9 cellular contexts compared by ENCODE assay signal in genomic region chr2:222655406-222655747, GRCh38. TPM values are rescaled to one million over a fixed set of nuclear protein-coding genes. Genes with fewer than 3 reads are reported as not detected.
DNase-seq lines count a peak whose midpoint lies in the region; ATAC-seq and TF ChIP-seq lines count a peak whose summit lies in the region.
"Had no signal": no experiment of that assay in that cellular context is flagged by ENCODE, and none has a peak within 500 bp of the region (broad histone marks: within the 10 kb centered on the region; RNA-seq: fewer than 3 reads in every experiment).

No MANE protein-coding gene starts in this region.

- H3K79me2 ChIP-seq in DND-41 (ENCODE audit: insufficient read depth, low read length) (peaks cover 59% of the 10 kb centered on the region), Karpas-422 (ENCODE audit: low read length) (peaks cover 63% of the 10 kb centered on the region)

- TF ChIP-seq CTCF in DND-41 (IDR thresholded peaks at IDR 0.05; ENCODE audit: borderline replicate concordance, extremely low read depth, low read length, poor library complexity, severe bottlenecking) (no peak), WI38 (IDR thresholded peaks at IDR 0.05; ENCODE audit: low read depth, low read length) (no peak), gastroesophageal sphincter (IDR thresholded peaks at IDR 0.05) (no peak), psoas muscle (IDR thresholded peaks at IDR 0.05) (no peak)

- DNase-seq in DND-41 (no peak), Karpas-422 (peak; percentile 83), psoas muscle (no peak), retina (no peak), G401 (ENCODE audit: low spot score) (no peak)

- H3K4me2 ChIP-seq in DND-41 (ENCODE audit: insufficient read depth, low read length) (peak overlapping the region; percentile 83), Karpas-422 (ENCODE audit: low read depth, low read length, poor library complexity, severe bottlenecking) (peak overlapping the region; percentile 97)

- H3K9ac ChIP-seq in DND-41 (ENCODE audit: low read depth, low read length) (peak overlapping the region; percentile 93), Karpas-422 (ENCODE audit: low read length) (peak overlapping the region; percentile 98)

- no peaks in the 10 kb centered on the region for H3K9me2 ChIP-seq in Karpas-422 (replicated peaks; ENCODE audit: insufficient read depth, low read length)

- no peaks in the 10 kb centered on the region for H3K9me3 ChIP-seq in DND-41 (ENCODE audit: insufficient read depth, low read length, severe bottlenecking)
- H3K9me3 ChIP-seq in Karpas-422 (ENCODE audit: low read length): no peaks in the 10 kb centered on the region
- no peaks in the 10 kb centered on the region for H3K9me3 ChIP-seq in gastroesophageal sphincter
- H3K9me3 ChIP-seq in psoas muscle: no peaks in the 10 kb centered on the region

- peak overlapping the region; percentile 81 for H2AFZ ChIP-seq in DND-41 (ENCODE audit: low read depth, low read length)
- peak overlapping the region; percentile 97 for H2AFZ ChIP-seq in Karpas-422 (ENCODE audit: low read length)

- H4K20me1 ChIP-seq in DND-41 (ENCODE audit: insufficient read depth, low read length): peaks cover 32% of the 10 kb centered on the region; the same call in 1 of the 2 replicates
- H4K20me1 ChIP-seq in Karpas-422 (ENCODE audit: insufficient read depth, low read depth, low read length): peaks cover 10% of the 10 kb centered on the region; the same call in 1 of the 2 replicates

- TF ChIP-seq POLR2A in gastroesophageal sphincter (IDR thresholded peaks at IDR 0.05): no peak

- peak overlapping the region; percentile 86 to 98 for H3K4me3 ChIP-seq in DND-41 (ENCODE audit: low read depth in 1 of 2, low read length in 2 of 2)
- H3K4me3 ChIP-seq in Karpas-422 (ENCODE audit: low read length): peak overlapping the region; percentile 94
- peak overlapping the region; percentile 100 for H3K4me3 ChIP-seq in WI38 (ENCODE audit: low read depth, low read length)
- H3K4me3 ChIP-seq in gastroesophageal sphincter: peak overlapping the region; percentile 82 to 89
- peak overlapping the region; percentile 86 for H3K4me3 ChIP-seq in psoas muscle

- H3K36me3 ChIP-seq in DND-41 (ENCODE audit: insufficient read depth, low read length) (peaks cover 6% of the 10 kb centered on the region; the same call in 1 of the 2 replicates), Karpas-422 (ENCODE audit: insufficient read depth, low read length) (peaks cover 3% of the 10 kb centered on the region; the same call in 1 of the 2 replicates), gastroesophageal sphincter (no peaks in the 10 kb centered on the region), psoas muscle (ENCODE audit: insufficient read depth in 1 of 2, low read depth in 1 of 2) (peaks cover 0 to under 1% of the 10 kb centered on the region in 2 donors)

- intact Hi-C loops in psoas muscle (cut with DNase I): no loop called here

- H3K27ac ChIP-seq in DND-41 (ENCODE audit: low read length): peak overlapping the region; percentile 96
- peak overlapping the region; percentile 90 for H3K27ac ChIP-seq in Karpas-422 (ENCODE audit: low read length)
- H3K27ac ChIP-seq in gastroesophageal sphincter: peak overlapping the region; percentile 64 to 92 (median 89)
- peak overlapping the region; percentile 96 for H3K27ac ChIP-seq in psoas muscle

- 0% methylated on average over 9 of the region's 14 CpGs for WGBS in gastroesophageal sphincter (ENCODE audit: low coverage in 1 of 2), 2 donors
- WGBS in psoas muscle, 3 donors: 0 to 1% (median 0%) methylated on average over 14 of the region's 14 CpGs

- in situ Hi-C loops in G401 (cut with HindIII; ENCODE audit: low sequenced_read_pairs): no loop called here

- peak; percentile 27 for ATAC-seq in DND-41 (ENCODE audit: insufficient read depth, low read depth)
- peak; percentile 14 for ATAC-seq in GM21529 (IDR thresholded peaks at IDR 0.05; ENCODE audit: unreplicated experiment)
- no peak for ATAC-seq in gastroesophageal sphincter
- ATAC-seq in psoas muscle: peak; percentile 13 to 42 (median 25)

- no peaks in the 10 kb centered on the region for H3K27me3 ChIP-seq in DND-41 (ENCODE audit: insufficient read depth, low read length, poor library complexity)
- no peaks in the 10 kb centered on the region for H3K27me3 ChIP-seq in Karpas-422 (ENCODE audit: low read length)
- no peaks in the 10 kb centered on the region for H3K27me3 ChIP-seq in gastroesophageal sphincter
- no peaks in the 10 kb centered on the region for H3K27me3 ChIP-seq in psoas muscle (ENCODE audit: insufficient read depth in 3 of 3, low read length in 2 of 3)

- no peak for TF ChIP-seq EP300 in gastroesophageal sphincter (IDR thresholded peaks at IDR 0.05)

- H3K4me1 ChIP-seq in DND-41 (ENCODE audit: insufficient read depth, low read length): peaks cover 41% of the 10 kb centered on the region
- H3K4me1 ChIP-seq in Karpas-422 (ENCODE audit: low read length): peaks cover 40% of the 10 kb centered on the region
- H3K4me1 ChIP-seq in gastroesophageal sphincter: peaks cover 0 to 39% (median 13%) of the 10 kb centered on the region in 3 donors
- H3K4me1 ChIP-seq in psoas muscle: peaks cover 36% of the 10 kb centered on the region

RNA-seq across cellular contexts. Expression of gene FARSB, which starts 0.5 kb away (rescaled TPM):
- 17.9 and 36.7 TPM in 2 replicates for total RNA-seq in Karpas-422 (2014; rRNA removed; shearing (Covaris generic); ENCODE audit: low replicate concordance)
- total RNA-seq in gastroesophageal sphincter (10 to 100 TPM; 11.1 to 14.3 (median 13.0) TPM), psoas muscle (10 to 100 TPM; 23.2 to 45.3 (median 41.4) TPM)
- 10 to 100 TPM; 26.7 to 35.6 (median 28.7) TPM for polyA plus RNA-seq in psoas muscle
- 7.1 and 11.0 TPM in 2 replicates for total RNA-seq in G401 (2014; rRNA removed; shearing (Covaris generic))

RNA-seq across cellular contexts. Expression of gene MOGAT1, which starts 16.1 kb away (rescaled TPM):
- total RNA-seq in Karpas-422 (2014; rRNA removed; shearing (Covaris generic); ENCODE audit: low replicate concordance): not detected in 2 replicates
- not detected for total RNA-seq in gastroesophageal sphincter
- not detected for total RNA-seq in psoas muscle
- not detected for polyA plus RNA-seq in psoas muscle
- total RNA-seq in G401 (2014; rRNA removed; shearing (Covaris generic)): not detected in 2 replicates
- total RNA-seq: activated CD8-positive, alpha-beta memory T cell treated with anti-CD3 and anti-CD28 coated beads for 36 hours had no signal
